13 cellular contexts compared by ENCODE assay signal in the genomic region with DNA sequence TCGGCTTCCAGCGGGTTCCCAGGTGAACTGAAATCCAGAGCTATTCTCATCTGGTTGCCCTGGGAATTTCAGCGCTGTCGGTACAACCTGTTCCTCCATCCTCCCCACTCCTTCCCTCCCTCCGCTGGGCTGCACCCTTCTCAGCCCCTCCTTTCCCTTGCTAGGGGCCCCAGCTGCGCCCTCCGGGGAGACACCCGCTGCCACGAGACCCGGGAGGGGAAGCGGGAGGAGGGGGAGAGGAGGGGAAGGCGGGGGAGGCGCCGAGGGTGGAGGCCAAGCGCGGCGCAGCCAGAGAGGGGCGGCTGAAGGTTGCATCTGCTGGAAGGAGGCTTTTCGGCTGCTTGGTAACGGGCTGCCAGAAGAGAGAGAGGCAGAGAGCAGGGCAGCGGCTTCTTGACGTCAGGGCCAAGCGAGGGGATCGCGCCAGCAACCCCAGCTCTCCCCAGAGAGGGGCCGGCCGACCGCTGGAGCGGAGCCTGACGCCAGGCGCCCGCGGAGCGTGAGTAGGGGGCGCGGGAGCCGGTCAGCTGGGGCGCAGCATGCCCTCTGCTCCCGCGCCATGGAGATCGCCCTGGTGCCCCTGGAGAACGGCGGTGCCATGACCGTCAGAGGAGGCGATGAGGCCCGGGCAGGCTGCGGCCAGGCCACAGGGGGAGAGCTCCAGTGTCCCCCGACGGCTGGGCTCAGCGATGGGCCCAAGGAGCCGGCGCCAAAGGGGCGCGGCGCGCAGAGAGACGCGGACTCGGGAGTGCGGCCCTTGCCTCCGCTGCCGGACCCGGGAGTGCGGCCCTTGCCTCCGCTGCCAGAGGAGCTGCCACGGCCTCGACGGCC. TPM values are rescaled to one million over a fixed set of nuclear protein-coding genes. Genes with fewer than 3 reads are reported as not detected.
DNase-seq lines count a peak whose midpoint lies in the region; ATAC-seq, FAIRE-seq and TF ChIP-seq lines count a peak whose summit lies in the region.
"Had no signal": no experiment of that assay in that cellular context is flagged by ENCODE, and none has a peak within 500 bp of the region (broad histone marks: within the 10 kb centered on the region; RNA-seq: fewer than 3 reads in every experiment).

KCNA5 (plus strand) TSS at position 291 of the 831 bp plus-strand sequence; CDS start at position 560, 269 bp downstream.

- H3K4me3 ChIP-seq in stomach smooth muscle (ENCODE audit: low read length in 2 of 2) (peak within 1 kb of the TSS; percentile 47 to 66), GM23248 (no peak within 1 kb of the TSS)
- H3K4me3 ChIP-seq: SJCRH30 had no signal

- H3K9me3 ChIP-seq in stomach smooth muscle (ENCODE audit: control insufficient read depth in 2 of 2, low read length in 2 of 2) (no peaks in the 10 kb centered on the region), GM23248 (ENCODE audit: low read depth) (no peaks in the 10 kb centered on the region)
- H3K9me3 ChIP-seq: SJCRH30 had no signal

- no peak within 1 kb of the TSS for H2AFZ ChIP-seq in GM23248

- peaks cover 68% of the 10 kb centered on the region for H3K27me3 Mint-ChIP-seq in chondrocyte (ENCODE audit: low read depth)

- in situ Hi-C loops in GM23248 (cut with MboI) = no loop called here

- WGBS in GM23248 (ENCODE audit: low coverage in 1 of 2, low lambda C conversion rate in 2 of 2, missing lambda C conversion rate in 2 of 2), 2 experiments = 4 to 5% methylated on average over 38 to 40 of the region's 68 CpGs

- H3K27ac ChIP-seq in stomach smooth muscle (ENCODE audit: low read length) (no peak within 1 kb of the TSS), GM23248 (no peak within 1 kb of the TSS)
- H3K27ac ChIP-seq: KMS-11, SJCRH30 had no signal

- H3K9me2 ChIP-seq in GM23248 (ENCODE audit: insufficient read depth) = no peaks in the 10 kb centered on the region

- peaks cover 35% of the 10 kb centered on the region for H3K4me1 Mint-ChIP-seq in chondrocyte (ENCODE audit: low read depth)

- no peak for TF ChIP-seq CTCF in chondrocyte (IDR thresholded peaks at IDR 0.05)

- H3K4me1 ChIP-seq in stomach smooth muscle (ENCODE audit: control insufficient read depth, insufficient read depth, low read length) (peaks cover 33% of the 10 kb centered on the region), GM23248 (ENCODE audit: insufficient read depth) (no peaks in the 10 kb centered on the region)
- H3K4me1 ChIP-seq: SJCRH30 had no signal

- peak; percentile 73 for DNase-seq in NCI-H1105 treated with DMSO at 0.1 percent for 48 hours (lab: John Stamatoyannopoulos, UW)
- DNase-seq in chondrocyte (ENCODE audit: low spot score) = no peak
- no peak for DNase-seq in GM23248
- no peak for DNase-seq in activated naive CD4-positive, alpha-beta T cell treated with anti-CD3 and anti-CD28 coated beads, Interleukin-2, amount 50 U/mL, for 72 hours (ENCODE audit: low spot score in 2 of 2)
- DNase-seq: activated CD4-positive, alpha-beta T cell treated with anti-CD3 and anti-CD28 coated beads, Interleukin-2, amount 50 U/mL, for 48 hours; SJCRH30 had no signal

- no peak within 1 kb of the TSS for H3K4me2 ChIP-seq in GM23248 (ENCODE audit: unreplicated experiment)
- H3K4me2 ChIP-seq: KMS-11 had no signal

- no peaks in the 10 kb centered on the region for H4K20me1 ChIP-seq in GM23248 (ENCODE audit: insufficient read depth)

- H3K9ac ChIP-seq in stomach smooth muscle (ENCODE audit: low read length in 2 of 2) (peak within 1 kb of the TSS; percentile 35 to 47), GM23248 (no peak within 1 kb of the TSS)
- H3K9ac ChIP-seq: KMS-11 had no signal

- FAIRE-seq in islet of Langerhans (lab: Jason Lieb, UNC) = peak; percentile 9
- FAIRE-seq: GM19239 had no signal

- no peaks in the 10 kb centered on the region for H3F3A ChIP-seq in GM23248 (ENCODE audit: insufficient read depth)

- H3K27me3 ChIP-seq in stomach smooth muscle (ENCODE audit: control insufficient read depth in 1 of 2, insufficient read depth in 2 of 2, low read length in 2 of 2) = peaks cover 0 to 7% of the 10 kb centered on the region in 2 donors
- peaks cover 60% of the 10 kb centered on the region for H3K27me3 ChIP-seq in GM23248 (replicated peaks; ENCODE audit: insufficient read depth)

- peak within 1 kb of the TSS; percentile 48 for H3K4me3 Mint-ChIP-seq in chondrocyte (ENCODE audit: unreplicated experiment)

- peaks cover 2% of the 10 kb centered on the region for H3K36me3 Mint-ChIP-seq in chondrocyte (ENCODE audit: low read depth)
- H3K36me3 Mint-ChIP-seq in activated naive CD4-positive, alpha-beta T cell treated with anti-CD3 and anti-CD28 coated beads, Interleukin-2, amount 50 U/mL, for 72 hours = peaks cover 6% of the 10 kb centered on the region in 2 donors

- H3K9me3 Mint-ChIP-seq in chondrocyte (ENCODE audit: low read depth) = no peaks in the 10 kb centered on the region
- H3K9me3 Mint-ChIP-seq in activated naive CD4-positive, alpha-beta T cell treated with anti-CD3 and anti-CD28 coated beads, Interleukin-2, amount 50 U/mL, for 72 hours = no peaks in the 10 kb centered on the region

- no peak within 1 kb of the TSS for H3K27ac Mint-ChIP-seq in chondrocyte (ENCODE audit: unreplicated experiment)
- H3K27ac Mint-ChIP-seq in activated naive CD4-positive, alpha-beta T cell treated with anti-CD3 and anti-CD28 coated beads, Interleukin-2, amount 50 U/mL, for 72 hours = no peak within 1 kb of the TSS

- no peaks in the 10 kb centered on the region for H3K79me2 ChIP-seq in GM23248 (ENCODE audit: insufficient read depth)

- H3K36me3 ChIP-seq in stomach smooth muscle (ENCODE audit: control insufficient read depth in 2 of 2, insufficient read depth in 2 of 2, low read length in 2 of 2) (no peaks in the 10 kb centered on the region), GM23248 (ENCODE audit: low read depth) (no peaks in the 10 kb centered on the region)
- H3K36me3 ChIP-seq: SJCRH30 had no signal

- ATAC-seq in HG03432 (IDR thresholded peaks at IDR 0.05; ENCODE audit: unreplicated experiment) = no peak
- ATAC-seq in activated naive CD4-positive, alpha-beta T cell treated with anti-CD3 and anti-CD28 coated beads, Interleukin-2, amount 50 U/mL, for 72 hours = no peak

RNA-seq across cellular contexts. Expression of gene KCNA5, which starts in this region (rescaled TPM):
- total RNA-seq in chondrocyte = 1.0 to 6.7 TPM (median 6.5 TPM) in 3 replicates
- not detected in 2 replicates for total RNA-seq in GM23248 (2014; rRNA removed; shearing (Covaris generic))
- not detected in 2 replicates for polyA plus RNA-seq in GM23248 (2016; fragmentation: Nextera tagmentation; extraction: Ambion mirVana)
- not detected for total RNA-seq in activated naive CD4-positive, alpha-beta T cell treated with anti-CD3 and anti-CD28 coated beads, Interleukin-2, amount 50 U/mL, for 72 hours
- total RNA-seq: Daoy, fibroblast of villous mesenchyme, SJCRH30 had no signal
